ENCODE assay signal across 15 cellular contexts in the genomic region with DNA sequence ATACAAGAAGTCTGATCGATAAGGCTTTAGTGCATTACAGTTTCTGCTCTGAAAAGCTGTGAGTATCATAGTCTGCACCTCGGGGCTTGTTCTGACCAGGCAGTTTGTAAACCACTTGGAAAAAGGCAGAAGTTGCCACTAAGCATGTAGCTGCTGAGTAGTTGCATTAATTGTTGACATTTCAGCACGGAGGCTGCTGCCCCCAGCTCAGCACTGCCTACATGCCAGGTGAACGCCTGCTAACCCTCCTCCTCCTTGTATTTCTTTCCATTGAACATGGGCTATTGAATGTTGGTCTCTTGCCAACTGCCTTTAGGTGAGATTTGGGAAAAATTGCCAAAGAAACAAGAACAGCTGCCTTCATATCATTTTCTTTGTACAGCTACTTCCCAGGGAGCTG.
DNase-seq lines count a peak whose midpoint lies in the region; ATAC-seq and TF ChIP-seq lines count a peak whose summit lies in the region.
"Had no signal": no experiment of that assay in that cellular context is flagged by ENCODE, and none has a peak within 500 bp of the region (broad histone marks: within the 10 kb centered on the region; RNA-seq: fewer than 3 reads in every experiment).

No MANE protein-coding gene starts in this region.

- no peaks in the 10 kb centered on the region for H3K36me3 Mint-ChIP-seq in HFFc6 (ENCODE audit: low read depth)

- H4K20me1 ChIP-seq in osteoblast (ENCODE audit: insufficient read depth, low read length): no peaks in the 10 kb centered on the region
- H4K20me1 ChIP-seq: BLaER1 treated with 17β-estradiol and CSF1 and Interleukin-3, amounts not matched to agents 10 nM and 100 nM had no signal

- no peak for TF ChIP-seq EP300 in suprapubic skin (IDR thresholded peaks at IDR 0.05)

- H3K36me3 ChIP-seq in osteoblast (ENCODE audit: insufficient read depth, low read length): no peaks in the 10 kb centered on the region
- no peaks in the 10 kb centered on the region for H3K36me3 ChIP-seq in suprapubic skin

- H2AFZ ChIP-seq in osteoblast (ENCODE audit: low read length): no peak overlapping the region

- H3K9me3 ChIP-seq in osteoblast (ENCODE audit: low read depth, low read length) (no peaks in the 10 kb centered on the region), suprapubic skin (no peaks in the 10 kb centered on the region)
- H3K9me3 ChIP-seq: BLaER1 treated with 17β-estradiol and CSF1 and Interleukin-3, amounts not matched to agents 10 nM and 100 nM had no signal

- WGBS in suprapubic skin: 42% methylated on average over 4 of the region's 4 CpGs

- DNase-seq in HFFc6: no peak
- DNase-seq in NCI-H345 treated with DMSO at 0.1 percent for 48 hours (lab: John Stamatoyannopoulos, UW; ENCODE audit: unreplicated experiment): peak; percentile 71
- no peak for DNase-seq in osteoblast (ENCODE audit: insufficient read length, low spot score, missing footprints)
- DNase-seq in occipital lobe (lab: John Stamatoyannopoulos, UW): no peak
- no peak for DNase-seq in suprapubic skin (ENCODE audit: low spot score in 2 of 2)
- DNase-seq: activated CD4-positive, alpha-beta T cell treated with anti-CD3 and anti-CD28 coated beads, Interleukin-2, amount 50 U/mL, for 1 hour; NCI-H1436 treated with DMSO at 0.1 percent for 48 hours; stimulated activated CD4-positive, alpha-beta T cell treated with anti-CD3 and anti-CD28 coated beads, Interleukin-4, amount 100 ng/mL, for 24 hours; stimulated activated naive CD8-positive, alpha-beta T cell treated with anti-CD3 and anti-CD28 coated beads, Interleukin-15, Interleukin-2, amounts not matched to agents 100 U/mL and 50 U/mL, for 24 hours had no signal

- TF ChIP-seq POLR2A in suprapubic skin (IDR thresholded peaks at IDR 0.05): no peak

- H3K27me3 ChIP-seq in osteoblast (ENCODE audit: insufficient read depth, low read length) (no peaks in the 10 kb centered on the region), suprapubic skin (no peaks in the 10 kb centered on the region)
- H3K27me3 ChIP-seq: BLaER1 treated with 17β-estradiol and CSF1 and Interleukin-3, amounts not matched to agents 10 nM and 100 nM had no signal

- ATAC-seq in esophagus mucosa: peak; percentile 39
- ATAC-seq in HG02852 (IDR thresholded peaks at IDR 0.05; ENCODE audit: unreplicated experiment): no peak
- ATAC-seq: activated T-helper 17 cell treated with anti-CD3 and anti-CD28 coated beads, Interleukin-2, amount 50 U/mL, for 72 hours; HCT116; Panc1; stimulated activated naive CD8-positive, alpha-beta T cell treated with anti-CD3 and anti-CD28 coated beads, Interleukin-15, Interleukin-2, amounts not matched to agents 100 U/mL and 50 U/mL, for 24 hours had no signal

- H3K9me3 Mint-ChIP-seq in HFFc6: no peaks in the 10 kb centered on the region
- H3K9me3 Mint-ChIP-seq: activated T-helper 17 cell treated with anti-CD3 and anti-CD28 coated beads, Interleukin-2, amount 50 U/mL, for 72 hours had no signal

- no peak overlapping the region for H3K4me3 ChIP-seq in osteoblast (ENCODE audit: insufficient read depth, low read length)
- H3K4me3 ChIP-seq in suprapubic skin: no peak overlapping the region
- H3K4me3 ChIP-seq: BLaER1 treated with 17β-estradiol and CSF1 and Interleukin-3, amounts not matched to agents 10 nM and 100 nM had no signal

- peak overlapping the region; percentile 78; the same call in 1 of the 2 replicates for H3K4me3 Mint-ChIP-seq in HFFc6
- H3K4me3 Mint-ChIP-seq: activated T-helper 17 cell treated with anti-CD3 and anti-CD28 coated beads, Interleukin-2, amount 50 U/mL, for 72 hours had no signal

- H3K79me2 ChIP-seq in osteoblast (ENCODE audit: insufficient read depth, low read length): no peaks in the 10 kb centered on the region

- no peak overlapping the region for H3K27ac Mint-ChIP-seq in HFFc6
- H3K27ac Mint-ChIP-seq: activated T-helper 17 cell treated with anti-CD3 and anti-CD28 coated beads, Interleukin-2, amount 50 U/mL, for 72 hours had no signal

- TF ChIP-seq CTCF in HFFc6 (IDR thresholded peaks at IDR 0.05) (no peak), osteoblast (IDR thresholded peaks at IDR 0.05; ENCODE audit: extremely low read depth, low read depth, low read length) (no peak), suprapubic skin (IDR thresholded peaks at IDR 0.05) (no peak)

- H3K27ac ChIP-seq in osteoblast (ENCODE audit: low read depth, low read length) (no peak overlapping the region), suprapubic skin (no peak overlapping the region)
- H3K27ac ChIP-seq: BLaER1 treated with 17β-estradiol and CSF1 and Interleukin-3, amounts not matched to agents 10 nM and 100 nM had no signal

- H3K27me3 Mint-ChIP-seq in HFFc6 (ENCODE audit: insufficient read depth): peaks cover 3% of the 10 kb centered on the region; the same call in 1 of the 2 replicates

- H3K4me1 Mint-ChIP-seq in HFFc6 (ENCODE audit: low read depth): peaks cover 14% of the 10 kb centered on the region
- H3K4me1 Mint-ChIP-seq: activated T-helper 17 cell treated with anti-CD3 and anti-CD28 coated beads, Interleukin-2, amount 50 U/mL, for 72 hours had no signal

- peak overlapping the region; percentile 78 for H3K4me2 ChIP-seq in osteoblast (ENCODE audit: insufficient read depth, low read length)
- H3K4me2 ChIP-seq: BLaER1 treated with 17β-estradiol and CSF1 and Interleukin-3, amounts not matched to agents 10 nM and 100 nM had no signal

- H3K4me1 ChIP-seq in osteoblast (ENCODE audit: insufficient read depth, low read length): no peaks in the 10 kb centered on the region
- H3K4me1 ChIP-seq in suprapubic skin: peaks cover 6% of the 10 kb centered on the region
- H3K4me1 ChIP-seq: BLaER1 treated with 17β-estradiol and CSF1 and Interleukin-3, amounts not matched to agents 10 nM and 100 nM had no signal
